In the genomic region with DNA sequence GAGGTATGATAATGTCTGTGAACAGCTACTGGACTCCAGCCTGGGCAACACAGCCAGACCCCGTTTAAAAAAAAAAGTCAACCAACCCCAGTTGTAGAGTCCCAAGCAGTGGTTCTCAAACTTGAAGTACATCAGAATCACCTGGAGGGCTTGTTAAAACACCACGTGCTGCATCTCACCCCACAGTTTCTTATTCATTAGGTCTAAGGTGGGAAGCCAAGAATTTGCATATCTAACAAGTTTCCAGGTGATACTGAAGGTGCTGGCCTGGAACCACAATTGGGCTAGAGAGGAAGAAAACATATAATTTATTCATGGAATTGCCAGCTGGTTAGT, we compare ENCODE assay signal across 1 cellular context.
TF ChIP-seq lines count a peak whose summit lies in the region.

No MANE protein-coding gene starts in this region.

TF ChIP-seq in HepG2, 621 proteins besides CTCF, POLR2A, EP300 and RAD21 (continues in another document):
- TF ChIP-seq RORA (CRISPR knock-in tag; IDR thresholded peaks at IDR 0.05) (0 out of 2 replicates have a peak, but pooled peaks have one; percentile 28), REPIN1 (CRISPR knock-in tag; IDR thresholded peaks at IDR 0.05; ENCODE audit: borderline replicate concordance, low read depth) (0 out of 2 replicates have a peak, but pooled peaks have one; percentile 4), ZSCAN29 (CRISPR knock-in tag; conservative IDR thresholded peaks at IDR 0.05) (no peak), ZMYM3 (CRISPR knock-in tag; IDR thresholded peaks at IDR 0.05) (0 out of 2 replicates have a peak, but pooled peaks have one; percentile 0), TARDBP (CRISPR knock-in tag; IDR thresholded peaks at IDR 0.05) (peak; percentile 23; the same call in 1 of the 2 replicates), ZNF232 (CRISPR knock-in tag; IDR thresholded peaks at IDR 0.05; ENCODE audit: borderline replicate concordance) (0 out of 2 replicates have a peak, but pooled peaks have one; percentile 16), ZNF567 (CRISPR knock-in tag; IDR thresholded peaks at IDR 0.05; ENCODE audit: borderline replicate concordance) (0 out of 2 replicates have a peak, but pooled peaks have one; percentile 45), ONECUT2 (CRISPR knock-in tag; IDR thresholded peaks at IDR 0.05) (no peak), SP4 (CRISPR knock-in tag; IDR thresholded peaks at IDR 0.05) (no peak), SMYD3 (CRISPR knock-in tag; IDR thresholded peaks at IDR 0.05) (peak; percentile 75; the same call in 1 of the 2 replicates), SMC3 (IDR thresholded peaks at IDR 0.05; ENCODE audit: low read length) (no peak), TBP (CRISPR knock-in tag; IDR thresholded peaks at IDR 0.05) (no peak), ZNF34 (CRISPR knock-in tag; IDR thresholded peaks at IDR 0.05; ENCODE audit: borderline replicate concordance) (no peak), ISL2 (CRISPR knock-in tag; IDR thresholded peaks at IDR 0.05) (0 out of 2 replicates have a peak, but pooled peaks have one; percentile 4), ZNF124 (CRISPR knock-in tag; IDR thresholded peaks at IDR 0.05) (no peak), SMAD3 (CRISPR knock-in tag; IDR thresholded peaks at IDR 0.05) (0 out of 2 replicates have a peak, but pooled peaks have one; percentile 16), NR3C1 (CRISPR knock-in tag; IDR thresholded peaks at IDR 0.05) (no peak), ELF3 (CRISPR knock-in tag; IDR thresholded peaks at IDR 0.05) (no peak), CHD4 (IDR thresholded peaks at IDR 0.05; ENCODE audit: borderline replicate concordance, low read length) (peak; percentile 19; the same call in 1 of the 2 replicates), ZMAT3 (CRISPR knock-in tag; conservative IDR thresholded peaks at IDR 0.05) (peak; percentile 28; the same call in 1 of the 2 replicates), MTF2 (CRISPR knock-in tag; IDR thresholded peaks at IDR 0.05; ENCODE audit: borderline replicate concordance) (0 out of 2 replicates have a peak, but pooled peaks have one; percentile 19)
- TF ChIP-seq, protein P1, sequence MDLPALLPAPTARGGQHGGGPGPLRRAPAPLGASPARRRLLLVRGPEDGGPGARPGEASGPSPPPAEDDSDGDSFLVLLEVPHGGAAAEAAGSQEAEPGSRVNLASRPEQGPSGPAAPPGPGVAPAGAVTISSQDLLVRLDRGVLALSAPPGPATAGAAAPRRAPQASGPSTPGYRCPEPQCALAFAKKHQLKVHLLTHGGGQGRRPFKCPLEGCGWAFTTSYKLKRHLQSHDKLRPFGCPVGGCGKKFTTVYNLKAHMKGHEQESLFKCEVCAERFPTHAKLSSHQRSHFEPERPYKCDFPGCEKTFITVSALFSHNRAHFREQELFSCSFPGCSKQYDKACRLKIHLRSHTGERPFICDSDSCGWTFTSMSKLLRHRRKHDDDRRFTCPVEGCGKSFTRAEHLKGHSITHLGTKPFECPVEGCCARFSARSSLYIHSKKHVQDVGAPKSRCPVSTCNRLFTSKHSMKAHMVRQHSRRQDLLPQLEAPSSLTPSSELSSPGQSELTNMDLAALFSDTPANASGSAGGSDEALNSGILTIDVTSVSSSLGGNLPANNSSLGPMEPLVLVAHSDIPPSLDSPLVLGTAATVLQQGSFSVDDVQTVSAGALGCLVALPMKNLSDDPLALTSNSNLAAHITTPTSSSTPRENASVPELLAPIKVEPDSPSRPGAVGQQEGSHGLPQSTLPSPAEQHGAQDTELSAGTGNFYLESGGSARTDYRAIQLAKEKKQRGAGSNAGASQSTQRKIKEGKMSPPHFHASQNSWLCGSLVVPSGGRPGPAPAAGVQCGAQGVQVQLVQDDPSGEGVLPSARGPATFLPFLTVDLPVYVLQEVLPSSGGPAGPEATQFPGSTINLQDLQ (CRISPR knock-in tag; IDR thresholded peaks at IDR 0.05): 0 out of 2 replicates have a peak, but pooled peaks have one; percentile 45
- TF ChIP-seq, protein P2, sequence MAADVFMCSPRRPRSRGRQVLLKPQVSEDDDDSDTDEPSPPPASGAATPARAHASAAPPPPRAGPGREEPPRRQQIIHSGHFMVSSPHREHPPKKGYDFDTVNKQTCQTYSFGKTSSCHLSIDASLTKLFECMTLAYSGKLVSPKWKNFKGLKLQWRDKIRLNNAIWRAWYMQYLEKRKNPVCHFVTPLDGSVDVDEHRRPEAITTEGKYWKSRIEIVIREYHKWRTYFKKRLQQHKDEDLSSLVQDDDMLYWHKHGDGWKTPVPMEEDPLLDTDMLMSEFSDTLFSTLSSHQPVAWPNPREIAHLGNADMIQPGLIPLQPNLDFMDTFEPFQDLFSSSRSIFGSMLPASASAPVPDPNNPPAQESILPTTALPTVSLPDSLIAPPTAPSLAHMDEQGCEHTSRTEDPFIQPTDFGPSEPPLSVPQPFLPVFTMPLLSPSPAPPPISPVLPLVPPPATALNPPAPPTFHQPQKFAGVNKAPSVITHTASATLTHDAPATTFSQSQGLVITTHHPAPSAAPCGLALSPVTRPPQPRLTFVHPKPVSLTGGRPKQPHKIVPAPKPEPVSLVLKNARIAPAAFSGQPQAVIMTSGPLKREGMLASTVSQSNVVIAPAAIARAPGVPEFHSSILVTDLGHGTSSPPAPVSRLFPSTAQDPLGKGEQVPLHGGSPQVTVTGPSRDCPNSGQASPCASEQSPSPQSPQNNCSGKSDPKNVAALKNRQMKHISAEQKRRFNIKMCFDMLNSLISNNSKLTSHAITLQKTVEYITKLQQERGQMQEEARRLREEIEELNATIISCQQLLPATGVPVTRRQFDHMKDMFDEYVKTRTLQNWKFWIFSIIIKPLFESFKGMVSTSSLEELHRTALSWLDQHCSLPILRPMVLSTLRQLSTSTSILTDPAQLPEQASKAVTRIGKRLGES (CRISPR knock-in tag; IDR thresholded peaks at IDR 0.05; ENCODE audit: borderline replicate concordance): 0 out of 2 replicates have a peak, but pooled peaks have one; percentile 2
- TF ChIP-seq, protein P3, sequence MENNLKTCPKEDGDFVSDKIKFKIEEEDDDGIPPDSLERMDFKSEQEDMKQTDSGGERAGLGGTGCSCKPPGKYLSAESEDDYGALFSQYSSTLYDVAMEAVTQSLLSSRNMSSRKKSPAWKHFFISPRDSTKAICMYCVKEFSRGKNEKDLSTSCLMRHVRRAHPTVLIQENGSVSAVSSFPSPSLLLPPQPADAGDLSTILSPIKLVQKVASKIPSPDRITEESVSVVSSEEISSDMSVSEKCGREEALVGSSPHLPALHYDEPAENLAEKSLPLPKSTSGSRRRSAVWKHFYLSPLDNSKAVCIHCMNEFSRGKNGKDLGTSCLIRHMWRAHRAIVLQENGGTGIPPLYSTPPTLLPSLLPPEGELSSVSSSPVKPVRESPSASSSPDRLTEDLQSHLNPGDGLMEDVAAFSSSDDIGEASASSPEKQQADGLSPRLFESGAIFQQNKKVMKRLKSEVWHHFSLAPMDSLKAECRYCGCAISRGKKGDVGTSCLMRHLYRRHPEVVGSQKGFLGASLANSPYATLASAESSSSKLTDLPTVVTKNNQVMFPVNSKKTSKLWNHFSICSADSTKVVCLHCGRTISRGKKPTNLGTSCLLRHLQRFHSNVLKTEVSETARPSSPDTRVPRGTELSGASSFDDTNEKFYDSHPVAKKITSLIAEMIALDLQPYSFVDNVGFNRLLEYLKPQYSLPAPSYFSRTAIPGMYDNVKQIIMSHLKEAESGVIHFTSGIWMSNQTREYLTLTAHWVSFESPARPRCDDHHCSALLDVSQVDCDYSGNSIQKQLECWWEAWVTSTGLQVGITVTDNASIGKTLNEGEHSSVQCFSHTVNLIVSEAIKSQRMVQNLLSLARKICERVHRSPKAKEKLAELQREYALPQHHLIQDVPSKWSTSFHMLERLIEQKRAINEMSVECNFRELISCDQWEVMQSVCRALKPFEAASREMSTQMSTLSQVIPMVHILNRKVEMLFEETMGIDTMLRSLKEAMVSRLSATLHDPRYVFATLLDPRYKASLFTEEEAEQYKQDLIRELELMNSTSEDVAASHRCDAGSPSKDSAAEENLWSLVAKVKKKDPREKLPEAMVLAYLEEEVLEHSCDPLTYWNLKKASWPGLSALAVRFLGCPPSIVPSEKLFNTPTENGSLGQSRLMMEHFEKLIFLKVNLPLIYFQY (CRISPR knock-in tag; IDR thresholded peaks at IDR 0.05; ENCODE audit: borderline replicate concordance): 0 out of 2 replicates have a peak, but pooled peaks have one; percentile 8
- TF ChIP-seq, protein P4, sequence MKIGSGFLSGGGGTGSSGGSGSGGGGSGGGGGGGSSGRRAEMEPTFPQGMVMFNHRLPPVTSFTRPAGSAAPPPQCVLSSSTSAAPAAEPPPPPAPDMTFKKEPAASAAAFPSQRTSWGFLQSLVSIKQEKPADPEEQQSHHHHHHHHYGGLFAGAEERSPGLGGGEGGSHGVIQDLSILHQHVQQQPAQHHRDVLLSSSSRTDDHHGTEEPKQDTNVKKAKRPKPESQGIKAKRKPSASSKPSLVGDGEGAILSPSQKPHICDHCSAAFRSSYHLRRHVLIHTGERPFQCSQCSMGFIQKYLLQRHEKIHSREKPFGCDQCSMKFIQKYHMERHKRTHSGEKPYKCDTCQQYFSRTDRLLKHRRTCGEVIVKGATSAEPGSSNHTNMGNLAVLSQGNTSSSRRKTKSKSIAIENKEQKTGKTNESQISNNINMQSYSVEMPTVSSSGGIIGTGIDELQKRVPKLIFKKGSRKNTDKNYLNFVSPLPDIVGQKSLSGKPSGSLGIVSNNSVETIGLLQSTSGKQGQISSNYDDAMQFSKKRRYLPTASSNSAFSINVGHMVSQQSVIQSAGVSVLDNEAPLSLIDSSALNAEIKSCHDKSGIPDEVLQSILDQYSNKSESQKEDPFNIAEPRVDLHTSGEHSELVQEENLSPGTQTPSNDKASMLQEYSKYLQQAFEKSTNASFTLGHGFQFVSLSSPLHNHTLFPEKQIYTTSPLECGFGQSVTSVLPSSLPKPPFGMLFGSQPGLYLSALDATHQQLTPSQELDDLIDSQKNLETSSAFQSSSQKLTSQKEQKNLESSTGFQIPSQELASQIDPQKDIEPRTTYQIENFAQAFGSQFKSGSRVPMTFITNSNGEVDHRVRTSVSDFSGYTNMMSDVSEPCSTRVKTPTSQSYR (CRISPR knock-in tag; IDR thresholded peaks at IDR 0.05; ENCODE audit: borderline replicate concordance): no peak
- TF ChIP-seq, protein P5, sequence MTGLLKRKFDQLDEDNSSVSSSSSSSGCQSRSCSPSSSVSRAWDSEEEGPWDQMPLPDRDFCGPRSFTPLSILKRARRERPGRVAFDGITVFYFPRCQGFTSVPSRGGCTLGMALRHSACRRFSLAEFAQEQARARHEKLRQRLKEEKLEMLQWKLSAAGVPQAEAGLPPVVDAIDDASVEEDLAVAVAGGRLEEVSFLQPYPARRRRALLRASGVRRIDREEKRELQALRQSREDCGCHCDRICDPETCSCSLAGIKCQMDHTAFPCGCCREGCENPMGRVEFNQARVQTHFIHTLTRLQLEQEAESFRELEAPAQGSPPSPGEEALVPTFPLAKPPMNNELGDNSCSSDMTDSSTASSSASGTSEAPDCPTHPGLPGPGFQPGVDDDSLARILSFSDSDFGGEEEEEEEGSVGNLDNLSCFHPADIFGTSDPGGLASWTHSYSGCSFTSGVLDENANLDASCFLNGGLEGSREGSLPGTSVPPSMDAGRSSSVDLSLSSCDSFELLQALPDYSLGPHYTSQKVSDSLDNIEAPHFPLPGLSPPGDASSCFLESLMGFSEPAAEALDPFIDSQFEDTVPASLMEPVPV (CRISPR knock-in tag; IDR thresholded peaks at IDR 0.05): 0 out of 2 replicates have a peak, but pooled peaks have one; percentile 52
- TF ChIP-seq, protein P6, sequence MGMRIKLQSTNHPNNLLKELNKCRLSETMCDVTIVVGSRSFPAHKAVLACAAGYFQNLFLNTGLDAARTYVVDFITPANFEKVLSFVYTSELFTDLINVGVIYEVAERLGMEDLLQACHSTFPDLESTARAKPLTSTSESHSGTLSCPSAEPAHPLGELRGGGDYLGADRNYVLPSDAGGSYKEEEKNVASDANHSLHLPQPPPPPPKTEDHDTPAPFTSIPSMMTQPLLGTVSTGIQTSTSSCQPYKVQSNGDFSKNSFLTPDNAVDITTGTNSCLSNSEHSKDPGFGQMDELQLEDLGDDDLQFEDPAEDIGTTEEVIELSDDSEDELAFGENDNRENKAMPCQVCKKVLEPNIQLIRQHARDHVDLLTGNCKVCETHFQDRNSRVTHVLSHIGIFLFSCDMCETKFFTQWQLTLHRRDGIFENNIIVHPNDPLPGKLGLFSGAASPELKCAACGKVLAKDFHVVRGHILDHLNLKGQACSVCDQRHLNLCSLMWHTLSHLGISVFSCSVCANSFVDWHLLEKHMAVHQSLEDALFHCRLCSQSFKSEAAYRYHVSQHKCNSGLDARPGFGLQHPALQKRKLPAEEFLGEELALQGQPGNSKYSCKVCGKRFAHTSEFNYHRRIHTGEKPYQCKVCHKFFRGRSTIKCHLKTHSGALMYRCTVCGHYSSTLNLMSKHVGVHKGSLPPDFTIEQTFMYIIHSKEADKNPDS (CRISPR knock-in tag; IDR thresholded peaks at IDR 0.05): 0 out of 2 replicates have a peak, but pooled peaks have one; percentile 57
- TF ChIP-seq, protein P7, sequence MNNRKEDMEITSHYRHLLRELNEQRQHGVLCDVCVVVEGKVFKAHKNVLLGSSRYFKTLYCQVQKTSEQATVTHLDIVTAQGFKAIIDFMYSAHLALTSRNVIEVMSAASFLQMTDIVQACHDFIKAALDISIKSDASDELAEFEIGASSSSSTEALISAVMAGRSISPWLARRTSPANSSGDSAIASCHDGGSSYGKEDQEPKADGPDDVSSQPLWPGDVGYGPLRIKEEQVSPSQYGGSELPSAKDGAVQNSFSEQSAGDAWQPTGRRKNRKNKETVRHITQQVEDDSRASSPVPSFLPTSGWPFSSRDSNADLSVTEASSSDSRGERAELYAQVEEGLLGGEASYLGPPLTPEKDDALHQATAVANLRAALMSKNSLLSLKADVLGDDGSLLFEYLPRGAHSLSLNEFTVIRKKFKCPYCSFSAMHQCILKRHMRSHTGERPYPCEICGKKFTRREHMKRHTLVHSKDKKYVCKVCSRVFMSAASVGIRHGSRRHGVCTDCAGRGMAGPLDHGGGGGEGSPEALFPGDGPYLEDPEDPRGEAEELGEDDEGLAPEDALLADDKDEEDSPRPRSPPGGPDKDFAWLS (CRISPR knock-in tag; IDR thresholded peaks at IDR 0.05; ENCODE audit: borderline replicate concordance): no peak
- TF ChIP-seq, protein P8, sequence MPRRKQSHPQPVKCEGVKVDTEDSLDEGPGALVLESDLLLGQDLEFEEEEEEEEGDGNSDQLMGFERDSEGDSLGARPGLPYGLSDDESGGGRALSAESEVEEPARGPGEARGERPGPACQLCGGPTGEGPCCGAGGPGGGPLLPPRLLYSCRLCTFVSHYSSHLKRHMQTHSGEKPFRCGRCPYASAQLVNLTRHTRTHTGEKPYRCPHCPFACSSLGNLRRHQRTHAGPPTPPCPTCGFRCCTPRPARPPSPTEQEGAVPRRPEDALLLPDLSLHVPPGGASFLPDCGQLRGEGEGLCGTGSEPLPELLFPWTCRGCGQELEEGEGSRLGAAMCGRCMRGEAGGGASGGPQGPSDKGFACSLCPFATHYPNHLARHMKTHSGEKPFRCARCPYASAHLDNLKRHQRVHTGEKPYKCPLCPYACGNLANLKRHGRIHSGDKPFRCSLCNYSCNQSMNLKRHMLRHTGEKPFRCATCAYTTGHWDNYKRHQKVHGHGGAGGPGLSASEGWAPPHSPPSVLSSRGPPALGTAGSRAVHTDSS (CRISPR knock-in tag; conservative IDR thresholded peaks at IDR 0.05): 0 out of 2 replicates have a peak, but pooled peaks have one; percentile 6
